ENCODE assay signal across 6 cellular contexts in the genomic region with DNA sequence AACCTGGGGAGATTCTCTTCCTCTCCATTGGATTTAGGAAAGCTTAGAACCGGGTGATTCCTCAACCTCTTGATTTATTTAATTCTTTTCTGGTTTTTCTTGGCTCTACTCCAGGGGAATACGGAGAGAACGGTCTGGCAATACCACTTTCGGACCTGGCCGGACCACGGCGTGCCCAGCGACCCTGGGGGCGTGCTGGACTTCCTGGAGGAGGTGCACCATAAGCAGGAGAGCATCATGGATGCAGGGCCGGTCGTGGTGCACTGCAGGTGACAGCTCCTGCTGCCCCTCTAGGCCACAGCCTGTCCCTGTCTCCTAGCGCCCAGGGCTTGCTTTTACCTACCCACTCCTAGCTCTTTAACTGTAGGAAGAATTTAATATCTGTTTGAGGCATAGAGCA.
"Had no signal": no experiment of that assay in that cellular context is flagged by ENCODE, and none has a peak within 500 bp of the region (broad histone marks: within the 10 kb centered on the region; RNA-seq: fewer than 3 reads in every experiment).

No MANE protein-coding gene starts in this region.

- H3K27ac Mint-ChIP-seq: IgD-negative memory B cell had no signal

- H3K27me3 Mint-ChIP-seq: IgD-negative memory B cell had no signal

- H3K27ac ChIP-seq: HL-60 had no signal

- FAIRE-seq: HepG2, HTR-8/SVneo, K562 had no signal

- ATAC-seq: HepG2, K562 had no signal

- DNase-seq: IMR-90 had no signal

- H3K9me3 Mint-ChIP-seq: IgD-negative memory B cell had no signal

- H3K4me3 ChIP-seq: K562 had no signal

- H3K4me3 Mint-ChIP-seq: IgD-negative memory B cell had no signal

- H3K4me1 Mint-ChIP-seq: IgD-negative memory B cell had no signal
